11 cellular contexts compared by ENCODE assay signal in the genomic region with DNA sequence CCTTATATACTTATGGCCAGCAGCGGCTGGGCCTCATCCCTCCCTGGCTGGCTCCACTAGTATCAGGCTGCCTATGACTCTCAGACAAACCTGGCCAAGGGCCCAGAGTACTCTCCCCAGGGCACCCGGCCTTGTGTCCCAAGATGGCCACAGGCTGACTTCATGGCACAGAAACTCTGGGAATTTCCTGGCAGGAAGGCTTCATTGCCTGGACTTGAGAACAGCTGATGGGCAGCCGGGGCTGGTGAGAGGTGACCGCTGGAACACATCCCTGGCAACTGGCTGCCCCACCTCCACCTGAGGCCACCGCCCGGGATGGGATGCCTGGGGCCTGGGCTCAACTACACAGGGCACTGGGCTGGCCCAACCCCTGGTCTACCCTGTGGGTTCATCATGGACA. TPM values are rescaled to one million over a fixed set of nuclear protein-coding genes. Genes with fewer than 3 reads are reported as not detected.
DNase-seq lines count a peak whose midpoint lies in the region; ATAC-seq and TF ChIP-seq lines count a peak whose summit lies in the region.
"Had no signal": no experiment of that assay in that cellular context is flagged by ENCODE, and none has a peak within 500 bp of the region (broad histone marks: within the 10 kb centered on the region; RNA-seq: fewer than 3 reads in every experiment).

No MANE protein-coding gene starts in this region.

- CTCF ChIA-PET in AG04450 (lab: Charles Lee) = interaction anchor here (1.1 to 2.5 kb wide), 3 partner anchors 11 to 220 kb away, joined by 4 to 14 read pairs (median 6); no protein-coding TSS in a partner anchor

- peaks cover 5% of the 10 kb centered on the region for H3K9me3 ChIP-seq in AG04450 (ENCODE audit: control insufficient read depth, insufficient read depth, low read length)
- no peaks in the 10 kb centered on the region for H3K9me3 ChIP-seq in esophagus muscularis mucosa
- H3K9me3 ChIP-seq: neutrophil had no signal

- H3K27me3 ChIP-seq in AG04450 (ENCODE audit: control insufficient read depth, insufficient read depth, low read length) = no peaks in the 10 kb centered on the region
- no peaks in the 10 kb centered on the region for H3K27me3 ChIP-seq in esophagus muscularis mucosa

- H3K4me3 ChIP-seq in AG04450 (ENCODE audit: low read depth, low read length) = no peak overlapping the region
- H3K4me3 ChIP-seq in esophagus muscularis mucosa = no peak overlapping the region

- peak; percentile 39 for TF ChIP-seq EP300 in esophagus muscularis mucosa (IDR thresholded peaks at IDR 0.05)

- TF ChIP-seq POLR2A in esophagus muscularis mucosa (IDR thresholded peaks at IDR 0.05; ENCODE audit: low read depth) = no peak
- TF ChIP-seq POLR2A in erythroblast (IDR thresholded peaks at IDR 0.05; ENCODE audit: low read length) = no peak

- peak overlapping the region; percentile 31 for H3K27ac ChIP-seq in AG04450 (ENCODE audit: low read depth, low read length)
- H3K27ac ChIP-seq in esophagus muscularis mucosa (replicated peaks in 1 of 4) = peak overlapping the region; percentile 88 to 96 (median 94)
- H3K27ac ChIP-seq: C4-2B, neutrophil had no signal

- POLR2A ChIA-PET in AG04450 (lab: Yijun Ruan, JAX) = no interaction called here

- H3K36me3 ChIP-seq in esophagus muscularis mucosa = no peaks in the 10 kb centered on the region
- H3K36me3 ChIP-seq: neutrophil had no signal

- ATAC-seq in HG02759 (IDR thresholded peaks at IDR 0.05; ENCODE audit: unreplicated experiment) = no peak
- ATAC-seq: stimulated activated naive CD8-positive, alpha-beta T cell treated with anti-CD3 and anti-CD28 coated beads, Interleukin-15, Interleukin-2, amounts not matched to agents 100 U/mL and 50 U/mL, for 24 hours had no signal

- TF ChIP-seq CTCF in AG04450 (IDR thresholded peaks at IDR 0.05; ENCODE audit: low read depth, low read length) (no peak), esophagus muscularis mucosa (IDR thresholded peaks at IDR 0.05) (no peak)

- peaks cover 50 to 66% (median 63%) of the 10 kb centered on the region in 4 donors for H3K4me1 ChIP-seq in esophagus muscularis mucosa

- WGBS in esophagus muscularis mucosa = 29% methylated on average over 2 of the region's 6 CpGs

- DNase-seq in AG04450 (ENCODE audit: low read depth, low spot score) (no peak), RPMI7951 (ENCODE audit: low read depth) (peak; percentile 95), esophagus muscularis mucosa (ENCODE audit: extremely low spot score) (peak; percentile 93), myocyte (ENCODE audit: low read depth) (peak; percentile 100), erythroblast (lab: John Stamatoyannopoulos, UW) (no peak), NCI-H510A (lab: John Stamatoyannopoulos, UW) (no peak), KG1 (lab: John Stamatoyannopoulos, UW) (no peak)
- DNase-seq: stimulated activated naive CD8-positive, alpha-beta T cell treated with anti-CD3 and anti-CD28 coated beads, Interleukin-15, Interleukin-2, amounts not matched to agents 100 U/mL and 50 U/mL, for 24 hours had no signal

- intact Hi-C loops in esophagus muscularis mucosa (cut with DNase I) = no loop called here

RNA-seq across cellular contexts. Expression of gene FADS3, which starts 3.3 kb away (rescaled TPM):
- polyA plus RNA-seq in AG04450 (2011; rRNA removed) = 38.9 and 52.9 TPM in 2 replicates
- 64.8 and 99.7 TPM in 2 replicates for polyA minus RNA-seq in AG04450 (2011; rRNA and poly(A)+ RNA removed)
- total RNA-seq in RPMI7951 (2014; rRNA removed; shearing (Covaris generic)) = 60.9 and 65.1 TPM in 2 replicates
- total RNA-seq in esophagus muscularis mucosa = 100 to 1,000 TPM in 1 of 4 donors, 10 to 100 TPM in 3; 42.4 to 103 (median 57.8) TPM
- 310 and 645 TPM in 2 replicates for total RNA-seq in myocyte
- polyA plus RNA-seq in myocyte (2012) = 414 TPM

RNA-seq across cellular contexts. Expression of gene RAB3IL1, which starts 29.3 kb away (rescaled TPM):
- 2.7 and 3.6 TPM in 2 replicates for polyA plus RNA-seq in AG04450 (2011; rRNA removed)
- polyA minus RNA-seq in AG04450 (2011; rRNA and poly(A)+ RNA removed) = 2.6 and 2.9 TPM in 2 replicates
- total RNA-seq in RPMI7951 (2014; rRNA removed; shearing (Covaris generic)) = 0.84 and 1.7 TPM in 2 replicates
- total RNA-seq in esophagus muscularis mucosa (10 to 100 TPM; 14.0 to 31.5 (median 14.2) TPM), myocyte (3.0 and 4.3 TPM in 2 replicates)
- polyA plus RNA-seq in myocyte (2012) = 8.1 TPM

RNA-seq across cellular contexts. Expression of gene FADS2, which starts 59.9 kb away (rescaled TPM):
- polyA plus RNA-seq in AG04450 (2011; rRNA removed) = 183 and 218 TPM in 2 replicates
- polyA minus RNA-seq in AG04450 (2011; rRNA and poly(A)+ RNA removed) = 383 and 456 TPM in 2 replicates
- 42.3 and 48.8 TPM in 2 replicates for total RNA-seq in RPMI7951 (2014; rRNA removed; shearing (Covaris generic))
- total RNA-seq in esophagus muscularis mucosa (10 to 100 TPM; 15.9 to 32.8 (median 28.0) TPM), myocyte (68.6 and 175 TPM in 2 replicates)
- 156 TPM for polyA plus RNA-seq in myocyte (2012)

Comparison
In these comparisons a context has a peak if more than half of its experiments do, and no peak if none do; other contexts are left out.
1. DNase-seq: peak in RPMI7951 (single experiment), esophagus muscularis mucosa (single experiment) and myocyte (single experiment); none in AG04450 (single experiment), erythroblast (0 of 2), NCI-H510A (single experiment) and KG1 (single experiment).